Comparison of ENCODE assay signal across 21 cellular contexts in the genomic region with DNA sequence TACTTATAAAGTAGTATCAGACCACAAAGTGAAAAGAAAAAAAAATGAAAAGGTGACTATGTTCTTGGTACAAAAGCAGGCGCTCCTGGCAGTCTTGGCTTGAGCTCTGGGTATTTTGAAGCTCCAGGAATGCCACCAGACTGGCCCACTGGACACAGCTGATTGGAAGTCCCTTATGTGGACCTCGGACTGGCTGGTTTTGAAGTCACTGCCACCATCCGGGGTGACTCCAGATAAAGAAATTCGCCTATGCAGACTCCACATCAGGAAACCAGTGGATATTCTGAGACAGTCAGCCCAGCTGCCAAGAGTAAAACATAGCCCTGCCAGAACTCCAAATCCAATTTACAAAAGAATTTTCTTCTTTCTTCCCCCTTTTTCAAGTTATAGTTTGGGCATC. TPM values are rescaled to one million over a fixed set of nuclear protein-coding genes. Genes with fewer than 3 reads are reported as not detected.
A peak's percentile ranks its signal among the peaks of the same experiment; 100 is the strongest.
DNase-seq lines count a peak whose midpoint lies in the region; ATAC-seq, FAIRE-seq and TF ChIP-seq lines count a peak whose summit lies in the region.
"Had no signal": no experiment of that assay in that cellular context is flagged by ENCODE, and none has a peak within 500 bp of the region (broad histone marks: within the 10 kb centered on the region; RNA-seq: fewer than 3 reads in every experiment).

No MANE protein-coding gene starts in this region.

- no peaks in the 10 kb centered on the region for H3K9me3 ChIP-seq in heart right ventricle
- H3K9me3 ChIP-seq in pancreas: no peaks in the 10 kb centered on the region
- no peaks in the 10 kb centered on the region for H3K9me3 ChIP-seq in thoracic aorta
- H3K9me3 ChIP-seq: BLaER1 had no signal

- no peak for TF ChIP-seq CTCF in heart right ventricle (IDR thresholded peaks at IDR 0.05)
- no peak for TF ChIP-seq CTCF in pancreas (IDR thresholded peaks at IDR 0.05)
- no peak for TF ChIP-seq CTCF in thoracic aorta (IDR thresholded peaks at IDR 0.05)
- no peak for TF ChIP-seq CTCF in activated CD8-positive, alpha-beta T cell treated with anti-CD3 and anti-CD28 coated beads for 36 hours (IDR thresholded peaks at IDR 0.05)

- H3K27me3 ChIP-seq in heart right ventricle (no peaks in the 10 kb centered on the region), pancreas (no peaks in the 10 kb centered on the region), thoracic aorta (replicated peaks; ENCODE audit: insufficient read depth) (no peaks in the 10 kb centered on the region)
- H3K27me3 ChIP-seq: BLaER1 had no signal

- ATAC-seq in Right ventricle myocardium inferior: peak; percentile 8
- peak in 7 of 8 donors; percentile 23 to 78 (median 40) for ATAC-seq in heart right ventricle
- ATAC-seq in pancreas: peak; percentile 51 to 88 (median 66)
- no peak for ATAC-seq in thoracic aorta (ENCODE audit: insufficient number of reproducible peaks, low FRiP score, low read depth)
- ATAC-seq in activated CD8-positive, alpha-beta T cell treated with anti-CD3 and anti-CD28 coated beads for 36 hours: no peak
- ATAC-seq: A549, HCT116 had no signal

- H3K27me3 Mint-ChIP-seq in activated CD8-positive, alpha-beta T cell treated with anti-CD3 and anti-CD28 coated beads for 36 hours: peaks cover 5% of the 10 kb centered on the region

- no peak for FAIRE-seq in pancreas (lab: Jason Lieb, UNC)
- FAIRE-seq: A549, HTR-8/SVneo had no signal

- no peaks in the 10 kb centered on the region for H3K9me3 Mint-ChIP-seq in activated CD8-positive, alpha-beta T cell treated with anti-CD3 and anti-CD28 coated beads for 36 hours
- H3K9me3 Mint-ChIP-seq: CD4-positive, alpha-beta memory T cell had no signal

- no peaks in the 10 kb centered on the region for H3K36me3 ChIP-seq in heart right ventricle
- no peaks in the 10 kb centered on the region for H3K36me3 ChIP-seq in pancreas
- H3K36me3 ChIP-seq in thoracic aorta: no peaks in the 10 kb centered on the region
- H3K36me3 ChIP-seq: BLaER1 had no signal

- H3K27ac Mint-ChIP-seq in activated CD8-positive, alpha-beta T cell treated with anti-CD3 and anti-CD28 coated beads for 36 hours: no peak overlapping the region
- H3K27ac Mint-ChIP-seq: CD14-positive monocyte; CD4-positive, alpha-beta memory T cell; HFFc6 had no signal

- H3K4me1 Mint-ChIP-seq in activated CD8-positive, alpha-beta T cell treated with anti-CD3 and anti-CD28 coated beads for 36 hours (ENCODE audit: low read depth): no peaks in the 10 kb centered on the region
- H3K4me1 Mint-ChIP-seq: CD14-positive monocyte; CD4-positive, alpha-beta memory T cell had no signal

- no peaks in the 10 kb centered on the region for H3K36me3 Mint-ChIP-seq in activated CD8-positive, alpha-beta T cell treated with anti-CD3 and anti-CD28 coated beads for 36 hours (ENCODE audit: low read depth)
- H3K36me3 Mint-ChIP-seq: CD14-positive monocyte; CD4-positive, alpha-beta memory T cell had no signal

- H3K27ac ChIP-seq in heart right ventricle (peak overlapping the region in 6 of 10 donors; percentile 1 to 62 (median 30)), pancreas (peak overlapping the region in 1 of 4 donors; percentile 5), thoracic aorta (peak overlapping the region; percentile 9 to 24)
- H3K27ac ChIP-seq: 22Rv1, A549, BLaER1 had no signal

- intact Hi-C loops in Right ventricle myocardium inferior (cut with DNase I): no loop called here
- intact Hi-C loops in cardiac septum (cut with DNase I): no loop called here
- intact Hi-C loops in heart right ventricle (cut with DNase I): no loop called here
- intact Hi-C loops in pancreas (cut with DNase I): no loop called here
- intact Hi-C loops in activated CD8-positive, alpha-beta T cell treated with anti-CD3 and anti-CD28 coated beads for 36 hours (cut with micrococcal nuclease): no loop called here

- DNase-seq in Right ventricle myocardium inferior (ENCODE audit: missing footprints) (no peak), cardiac septum (ENCODE audit: low spot score) (no peak), heart right ventricle (no peak), pancreas (peak in 1 of 6 donors; percentile 44), thoracic aorta (ENCODE audit: low spot score) (peak; percentile 17), NCI-H1092 treated with DMSO at 0.1 percent for 48 hours (lab: John Stamatoyannopoulos, UW) (no peak), activated T-cell treated with anti-CD3 and anti-CD28 coated beads for 4 hours (no peak)
- no peak for DNase-seq in activated CD8-positive, alpha-beta T cell treated with anti-CD3 and anti-CD28 coated beads for 36 hours
- DNase-seq: CD4-positive, alpha-beta memory T cell; DMS153; DMS79; GF-D8; GOT3; H7; HFFc6 had no signal

- no peak overlapping the region for H3K4me3 ChIP-seq in heart right ventricle
- no peak overlapping the region for H3K4me3 ChIP-seq in pancreas
- H3K4me3 ChIP-seq in thoracic aorta: no peak overlapping the region
- H3K4me3 ChIP-seq: A549, BLaER1 had no signal

- CTCF ChIA-PET in activated CD8-positive, alpha-beta T cell treated with anti-CD3 and anti-CD28 coated beads for 36 hours (lab: Charles Lee): interaction anchor here (1.2 kb wide), 1 partner anchor 85 kb away, joined by 6 read pairs; no protein-coding TSS in a partner anchor

- POLR2A ChIA-PET in activated CD8-positive, alpha-beta T cell treated with anti-CD3 and anti-CD28 coated beads for 36 hours (lab: Charles Lee): no interaction called here

- H3K4me3 Mint-ChIP-seq in activated CD8-positive, alpha-beta T cell treated with anti-CD3 and anti-CD28 coated beads for 36 hours: no peak overlapping the region
- H3K4me3 Mint-ChIP-seq: CD14-positive monocyte; CD4-positive, alpha-beta memory T cell; HFFc6 had no signal

- WGBS in heart right ventricle, 2 donors: 31 to 39% methylated on average over 4 of the region's 4 CpGs
- WGBS in pancreas, 2 donors: 22 to 27% methylated on average over 4 of the region's 4 CpGs

- H3K4me1 ChIP-seq in heart right ventricle (peaks cover 0 to 35% (median 5%) of the 10 kb centered on the region in 9 donors), pancreas (peaks cover 4 to 11% (median 5%) of the 10 kb centered on the region in 3 donors), thoracic aorta (ENCODE audit: control insufficient read depth in 1 of 2, low read depth in 2 of 2) (peaks cover 4 to 18% of the 10 kb centered on the region in 2 donors)
- H3K4me1 ChIP-seq: A549, BLaER1 had no signal

RNA-seq across cellular contexts. Expression of gene ACKR3, which starts 28.0 kb away (rescaled TPM):
- total RNA-seq in Right ventricle myocardium inferior (30.5 TPM), cardiac septum (36.6 TPM), heart right ventricle (100 to 1,000 TPM in 1 of 10 donors, 10 to 100 TPM in 9; 17.7 to 102 (median 49.3) TPM), pancreas (10 to 100 TPM in 5 of 6 donors, 1 to 10 TPM in 1; 9.1 to 30.3 (median 15.6) TPM), thoracic aorta (10 to 100 TPM; 68.8 to 68.9 TPM)
- polyA plus RNA-seq in heart right ventricle (10 to 100 TPM; 18.5 to 23.2 TPM), pancreas (10 to 100 TPM in 1 of 2 donors, 1 to 10 TPM in 1; 6.2 to 12.6 TPM)
- total RNA-seq in activated CD8-positive, alpha-beta T cell treated with anti-CD3 and anti-CD28 coated beads for 36 hours: 1 to 10 TPM; 2.4 to 3.4 TPM

Comparison
In these comparisons a context has a peak if more than half of its experiments do, and no peak if none do; other contexts are left out.
1. ATAC-seq: peak in Right ventricle myocardium inferior (single experiment), heart right ventricle (7 of 8) and pancreas (4 of 4); none in thoracic aorta (single experiment) and activated CD8-positive, alpha-beta T cell treated with anti-CD3 and anti-CD28 coated beads for 36 hours (single experiment).